1 cellular context compared by ENCODE assay signal in genomic region chr14:99224116-99224910, GRCh38.
TF ChIP-seq lines count a peak whose summit lies in the region.

No MANE protein-coding gene starts in this region.

TF ChIP-seq in GM23338, 12 proteins besides CTCF, POLR2A, EP300 and RAD21 (continued from another document):
- TF ChIP-seq REST (IDR thresholded peaks at IDR 0.05; ENCODE audit: unreplicated experiment) (no peak), ETS1 (IDR thresholded peaks at IDR 0.05) (no peak), NANOG (IDR thresholded peaks at IDR 0.05; ENCODE audit: borderline replicate concordance) (no peak), STAT1 (IDR thresholded peaks at IDR 0.05; ENCODE audit: unreplicated experiment) (no peak), CREB1 (CRISPR knock-in tag; IDR thresholded peaks at IDR 0.05; ENCODE audit: low read depth) (no peak), ZNF462 (CRISPR knock-in tag; IDR thresholded peaks at IDR 0.05) (no peak)
